Comparison of ENCODE assay signal across 27 cellular contexts in the genomic region with DNA sequence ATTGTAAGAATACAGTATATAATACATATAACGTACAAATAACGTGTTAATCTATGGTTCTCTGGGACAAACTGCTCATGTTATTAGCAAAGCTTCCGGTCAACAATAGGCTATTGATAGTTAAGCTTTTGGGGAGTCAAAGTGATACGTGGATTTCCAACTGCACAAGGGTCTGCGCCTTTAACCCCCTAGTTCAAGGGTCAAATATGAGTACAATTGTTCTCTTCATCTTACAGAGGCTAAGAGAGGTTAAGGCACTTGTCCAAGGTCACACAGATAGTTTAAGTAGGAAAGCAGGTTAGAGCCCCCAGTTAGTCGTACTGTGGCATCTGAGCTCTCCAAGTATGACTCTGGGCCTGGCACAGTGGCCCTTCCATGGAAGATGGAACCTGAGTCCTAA.
"Had no signal": no experiment of that assay in that cellular context is flagged by ENCODE, and none has a peak within 500 bp of the region (broad histone marks: within the 10 kb centered on the region; RNA-seq: fewer than 3 reads in every experiment).

No MANE protein-coding gene starts in this region.

- DNase-seq: activated CD4-positive, alpha-beta T cell treated with anti-CD3 and anti-CD28 coated beads, Interleukin-2, amount 10 ng/mL, durations not matched to agents 24 days and 14 days; activated CD4-positive, alpha-beta T cell treated with anti-CD3 and anti-CD28 coated beads, Interleukin-2, amount 50 U/mL, for 48 hours; activated CD4-positive, CD25-positive, alpha-beta regulatory T cell treated with anti-CD3 and anti-CD28 coated beads, Interleukin-2, amount 50 U/mL, for 72 hours; activated CD8-positive, alpha-beta memory T cell treated with anti-CD3 and anti-CD28 coated beads, Interleukin-2, amount 10 ng/mL, durations not matched to agents 7 days and 5 days; activated effector memory CD4-positive, alpha-beta T cell treated with anti-CD3 and anti-CD28 coated beads, Interleukin-2, amount 50 U/mL, for 16 hours; activated naive CD4-positive, alpha-beta T cell treated with Interleukin-2 at 50 U/mL for 16 hours; activated naive CD8-positive, alpha-beta T cell treated with anti-CD3 and anti-CD28 coated beads, Interleukin-2, amount 50 U/mL, for 24 hours; activated T-cell treated with anti-CD3 and anti-CD28 coated beads, Interleukin-2, amount 50 U/mL, for 4 hours; amniotic stem cell; brain microvascular endothelial cell; MG63; MV-4-11; NCI-H1092 treated with DMSO at 0.1 percent for 48 hours; NCI-H1436; NCI-H1694 treated with DMSO at 0.1 percent for 48 hours; NCI-H2029 treated with DMSO at 0.1 percent for 48 hours; NCI-H510A treated with DMSO at 0.1 percent for 48 hours; NCI-H69; NK-92 treated with Interleukin-12 subunit alpha and Interleukin-12 subunit beta, amount 100 ng/mL, for 24 hours; OCI-M1; Peyer's patch; SHP77 treated with DMSO at 0.1 percent for 48 hours; T-helper 17 cell; T-helper 9 cell had no signal

- H3K27me3 ChIP-seq: brain microvascular endothelial cell, cardiac muscle cell, MG63, Peyer's patch had no signal

- H3K4me3 ChIP-seq: cardiac muscle cell, MG63, Peyer's patch had no signal

- H3K36me3 ChIP-seq: brain microvascular endothelial cell, cardiac muscle cell, MG63, Peyer's patch had no signal

- H3K9me3 ChIP-seq: MG63, Peyer's patch had no signal

- H3K27ac ChIP-seq: cardiac muscle cell, Peyer's patch had no signal

- ATAC-seq: activated CD8-positive, alpha-beta memory T cell treated with anti-CD3 and anti-CD28 coated beads, Interleukin-2, amount 10 ng/mL, durations not matched to agents 7 days and 5 days; activated naive CD4-positive, alpha-beta T cell treated with anti-CD3 and anti-CD28 coated beads, Interleukin-2, amount 50 U/mL, for 72 hours; activated naive CD8-positive, alpha-beta T cell treated with anti-CD3 and anti-CD28 coated beads, Interleukin-2, amount 50 U/mL, for 24 hours; activated T-cell treated with anti-CD3 and anti-CD28 coated beads, Interleukin-2, amount 50 U/mL, for 4 hours; T-helper 17 cell; WTC11 had no signal
